In the genomic region with DNA sequence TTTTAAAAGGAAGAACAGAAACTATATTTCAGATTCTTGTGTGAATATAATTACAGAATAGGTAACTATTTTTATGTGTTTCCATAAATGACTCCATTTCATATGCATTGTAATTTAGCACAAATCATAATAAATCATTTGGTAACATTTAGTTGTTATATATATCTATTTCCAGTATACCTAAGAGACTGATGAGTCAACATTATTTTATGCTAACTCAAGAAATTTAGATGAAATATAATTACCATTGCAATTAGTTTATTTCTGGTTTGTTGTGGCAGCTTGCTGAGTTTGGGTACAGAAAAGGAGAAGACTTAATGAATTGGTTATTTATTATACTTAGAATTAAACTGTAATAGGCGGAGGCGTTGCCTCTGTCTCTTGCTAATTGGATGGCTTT, we compare ENCODE assay signal across 23 cellular contexts.
"Had no signal": no experiment of that assay in that cellular context is flagged by ENCODE, and none has a peak within 500 bp of the region (broad histone marks: within the 10 kb centered on the region; RNA-seq: fewer than 3 reads in every experiment).

No MANE protein-coding gene starts in this region.

- ATAC-seq: foreskin keratinocyte, gastrocnemius medialis, heart right ventricle, left cardiac atrium, left lung, left ventricle myocardium superior, lower lobe of right lung, mucosa of descending colon had no signal

- FAIRE-seq: colon, endothelial cell of umbilical vein, islet of Langerhans, keratinocyte had no signal

- H3K27ac ChIP-seq: coronary artery, dorsolateral prefrontal cortex, esophagus muscularis mucosa, foreskin keratinocyte, gastrocnemius medialis, heart right ventricle, left lung, lower lobe of right lung had no signal

- H3K4me3 ChIP-seq: coronary artery, dorsolateral prefrontal cortex, esophagus muscularis mucosa, gastrocnemius medialis, heart right ventricle, left lung, lower lobe of right lung, mucosa of descending colon had no signal

- H3K4me1 ChIP-seq: esophagus muscularis mucosa, foreskin keratinocyte, gastrocnemius medialis, heart right ventricle, left lung, lower lobe of right lung had no signal

- H3K9me3 ChIP-seq: gastrocnemius medialis, lower lobe of right lung, mucosa of descending colon had no signal

- H3K36me3 ChIP-seq: esophagus muscularis mucosa, gastrocnemius medialis, heart right ventricle, lower lobe of right lung had no signal

- DNase-seq: dermis blood vessel endothelial cell; dorsolateral prefrontal cortex; effector CD4-positive, alpha-beta T cell; effector memory CD4-positive, alpha-beta T cell; foreskin keratinocyte; gastrocnemius medialis; glutamatergic neuron; head of caudate nucleus; heart right ventricle; hippocampal formation; left cardiac atrium; left lung; left ventricle myocardium superior; lower lobe of right lung; mesenchymal stem cell; mucosa of descending colon; naive B cell had no signal

- H3K27me3 ChIP-seq: dorsolateral prefrontal cortex, foreskin keratinocyte, gastrocnemius medialis, heart right ventricle, left lung had no signal
